In the genomic region with DNA sequence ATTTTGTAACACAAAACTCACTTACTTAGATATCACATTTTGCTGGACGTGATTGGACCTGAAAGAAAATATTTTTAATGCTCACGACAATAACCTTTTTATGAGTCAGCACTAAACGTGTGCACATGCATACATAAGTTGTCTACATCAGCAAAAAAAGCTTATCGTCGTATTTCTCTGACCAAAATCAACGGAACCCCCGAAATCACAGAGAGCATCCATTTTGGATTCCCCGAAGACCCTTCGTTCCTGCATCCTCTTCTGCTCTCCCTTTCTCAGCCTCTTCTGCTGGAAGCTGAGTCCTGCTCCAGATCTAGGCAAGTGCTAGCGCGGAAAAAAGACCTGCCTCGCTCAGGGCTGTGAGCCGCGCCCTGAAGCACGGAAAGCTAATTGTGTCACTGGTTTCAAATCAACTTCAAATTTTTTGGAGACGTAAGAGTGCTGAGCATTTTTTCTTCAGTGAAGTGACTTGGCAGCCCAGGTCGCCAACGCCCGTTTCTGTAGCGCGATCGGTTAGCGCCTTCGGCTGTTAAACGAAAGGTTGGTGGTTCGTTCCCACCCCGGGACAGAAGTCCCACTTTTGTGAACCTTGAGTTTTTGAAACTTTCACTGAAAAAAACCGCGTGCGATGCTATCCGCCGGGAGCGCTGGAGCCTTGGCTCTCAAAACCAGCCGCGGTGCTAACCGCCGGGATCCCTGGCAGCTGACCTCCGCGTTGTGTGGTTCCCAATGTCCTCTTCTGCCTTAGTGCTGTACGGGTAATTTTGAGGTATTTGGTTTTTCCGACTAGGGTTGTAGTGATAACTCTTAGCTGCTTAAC, we compare ENCODE assay signal across 8 cellular contexts. TPM values are rescaled to one million over a fixed set of nuclear protein-coding genes. Genes with fewer than 3 reads are reported as not detected.
DNase-seq lines count a peak whose midpoint lies in the region; ATAC-seq and TF ChIP-seq lines count a peak whose summit lies in the region.
"Not testable (repeated sequence)": the region's sequence is repeated elsewhere in the genome, so short reads cannot be mapped to it uniquely, and the experiment has no call there.

No MANE protein-coding gene starts in this region.

- peak overlapping the region; percentile 83 for H3K4me3 Mint-ChIP-seq in activated CD8-positive, alpha-beta T cell treated with anti-CD3 and anti-CD28 coated beads for 36 hours

- peak overlapping the region; percentile 85 for H3K27ac Mint-ChIP-seq in activated CD8-positive, alpha-beta T cell treated with anti-CD3 and anti-CD28 coated beads for 36 hours

- not testable (repeated sequence) for H3K36me3 Mint-ChIP-seq in activated CD8-positive, alpha-beta T cell treated with anti-CD3 and anti-CD28 coated beads for 36 hours (ENCODE audit: low read depth)

- intact Hi-C loops in activated CD8-positive, alpha-beta T cell treated with anti-CD3 and anti-CD28 coated beads for 36 hours (cut with micrococcal nuclease), result loop anchor here (10.0 kb wide), 1 partner anchor 113 kb away; no protein-coding TSS in a partner anchor

- not testable (repeated sequence) for H3K27me3 Mint-ChIP-seq in activated CD8-positive, alpha-beta T cell treated with anti-CD3 and anti-CD28 coated beads for 36 hours

- H3K27ac ChIP-seq in substantia nigra (ENCODE audit: low read depth, low read length, poor library complexity, severe bottlenecking), result not testable (repeated sequence)

- H3K4me1 Mint-ChIP-seq in activated CD8-positive, alpha-beta T cell treated with anti-CD3 and anti-CD28 coated beads for 36 hours (ENCODE audit: low read depth), result peaks cover 30% of the 10 kb centered on the region

- peak; percentile 83 for DNase-seq in GM03348 (ENCODE audit: low spot score)
- DNase-seq in NCI-H526 treated with DMSO at 0.1 percent for 48 hours (lab: John Stamatoyannopoulos, UW), result peak; percentile 51
- DNase-seq in activated CD8-positive, alpha-beta T cell treated with anti-CD3 and anti-CD28 coated beads for 36 hours, result peak; percentile 90
- DNase-seq in choroid plexus epithelial cell (ENCODE audit: low read depth), result peak; percentile 84
- peak; percentile 84 for DNase-seq in putamen (ENCODE audit: low spot score)
- peak in 32 of 49 donors; percentile 3 to 67 (median 40) for DNase-seq in substantia nigra (lab: John Stamatoyannopoulos, UW)

- H3K9me3 ChIP-seq in iPS-18c (ENCODE audit: control insufficient read depth, insufficient read depth, low read length), result not testable (repeated sequence)

- ATAC-seq in HG02623 (IDR thresholded peaks at IDR 0.05; ENCODE audit: unreplicated experiment), result peak; percentile 38
- peak; percentile 73 for ATAC-seq in activated CD8-positive, alpha-beta T cell treated with anti-CD3 and anti-CD28 coated beads for 36 hours

- POLR2A ChIA-PET in activated CD8-positive, alpha-beta T cell treated with anti-CD3 and anti-CD28 coated beads for 36 hours (lab: Charles Lee), result not testable (repeated sequence)

- H3K4me3 ChIP-seq in choroid plexus epithelial cell (ENCODE audit: low read depth, low read length) (peak overlapping the region; percentile 58), iPS-18c (ENCODE audit: insufficient read depth, low read depth, low read length) (peak overlapping the region; percentile 74)

- H3K9me3 Mint-ChIP-seq in activated CD8-positive, alpha-beta T cell treated with anti-CD3 and anti-CD28 coated beads for 36 hours, result not testable (repeated sequence)

- CTCF ChIA-PET in activated CD8-positive, alpha-beta T cell treated with anti-CD3 and anti-CD28 coated beads for 36 hours (lab: Charles Lee), result not testable (repeated sequence)

- TF ChIP-seq CTCF in activated CD8-positive, alpha-beta T cell treated with anti-CD3 and anti-CD28 coated beads for 36 hours (IDR thresholded peaks at IDR 0.05); choroid plexus epithelial cell (conservative IDR thresholded peaks at IDR 0.05; ENCODE audit: low read depth, low read length): not testable (repeated sequence)

RNA-seq across cellular contexts. Expression of gene FCGR3B, which starts 9.6 kb away (rescaled TPM):
- total RNA-seq in activated CD8-positive, alpha-beta T cell treated with anti-CD3 and anti-CD28 coated beads for 36 hours, result not detected

RNA-seq across cellular contexts. Expression of gene FCGR2B, which starts 41.6 kb away (rescaled TPM):
- total RNA-seq in activated CD8-positive, alpha-beta T cell treated with anti-CD3 and anti-CD28 coated beads for 36 hours, result not detected

Comparison
In these comparisons a context has a peak if more than half of its experiments do, and no peak if none do; other contexts are left out.
1. DNase-seq: peak in every context shown above with its lines; median percentile 90 in activated CD8-positive, alpha-beta T cell treated with anti-CD3 and anti-CD28 coated beads for 36 hours; 84 in choroid plexus epithelial cell; 84 in putamen; 83 in GM03348; 51 in NCI-H526 treated with DMSO at 0.1 percent for 48 hours; 40 in substantia nigra.